In the genomic region with DNA sequence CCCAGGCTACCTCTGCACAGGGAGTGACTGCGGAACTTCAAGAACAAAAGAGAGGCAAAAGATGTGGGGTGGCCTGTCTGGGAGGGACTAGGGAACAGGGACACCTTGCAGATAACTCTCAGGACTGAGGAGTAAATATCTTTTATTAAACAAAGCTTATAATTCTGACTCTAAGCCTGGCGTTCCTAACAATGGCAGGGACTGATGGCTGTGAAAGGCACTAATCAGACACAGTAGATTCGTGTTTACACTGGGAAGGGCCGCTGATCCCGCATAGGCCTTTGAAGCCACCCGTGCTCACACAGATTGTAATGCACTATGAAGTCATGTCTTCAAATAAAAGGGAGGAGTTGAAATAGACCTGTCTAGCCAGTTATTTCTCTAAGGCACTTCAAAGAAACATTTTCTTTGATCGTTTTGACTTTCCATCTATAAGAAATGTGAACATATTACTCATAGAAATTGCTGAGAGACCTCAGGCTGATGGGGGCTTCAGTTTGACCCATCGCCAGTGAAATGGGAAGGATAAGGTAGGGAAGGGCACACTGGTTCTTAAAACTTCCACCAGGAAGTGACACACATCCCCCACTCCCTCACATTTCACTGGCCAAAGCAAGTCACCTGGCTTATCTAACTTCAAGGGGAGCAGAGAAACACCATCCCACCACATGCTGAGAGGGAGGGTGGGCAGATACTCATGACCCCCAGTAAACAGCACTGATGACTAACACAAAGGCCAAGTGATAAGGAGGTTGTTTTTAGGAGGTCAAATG, we compare ENCODE assay signal across 1 cellular context.
TF ChIP-seq lines count a peak whose summit lies in the region.

No MANE protein-coding gene starts in this region.

TF ChIP-seq in K562, 482 proteins besides CTCF, POLR2A, EP300 and RAD21 (continued from another document and continues in another):
- TF ChIP-seq, protein P1, sequence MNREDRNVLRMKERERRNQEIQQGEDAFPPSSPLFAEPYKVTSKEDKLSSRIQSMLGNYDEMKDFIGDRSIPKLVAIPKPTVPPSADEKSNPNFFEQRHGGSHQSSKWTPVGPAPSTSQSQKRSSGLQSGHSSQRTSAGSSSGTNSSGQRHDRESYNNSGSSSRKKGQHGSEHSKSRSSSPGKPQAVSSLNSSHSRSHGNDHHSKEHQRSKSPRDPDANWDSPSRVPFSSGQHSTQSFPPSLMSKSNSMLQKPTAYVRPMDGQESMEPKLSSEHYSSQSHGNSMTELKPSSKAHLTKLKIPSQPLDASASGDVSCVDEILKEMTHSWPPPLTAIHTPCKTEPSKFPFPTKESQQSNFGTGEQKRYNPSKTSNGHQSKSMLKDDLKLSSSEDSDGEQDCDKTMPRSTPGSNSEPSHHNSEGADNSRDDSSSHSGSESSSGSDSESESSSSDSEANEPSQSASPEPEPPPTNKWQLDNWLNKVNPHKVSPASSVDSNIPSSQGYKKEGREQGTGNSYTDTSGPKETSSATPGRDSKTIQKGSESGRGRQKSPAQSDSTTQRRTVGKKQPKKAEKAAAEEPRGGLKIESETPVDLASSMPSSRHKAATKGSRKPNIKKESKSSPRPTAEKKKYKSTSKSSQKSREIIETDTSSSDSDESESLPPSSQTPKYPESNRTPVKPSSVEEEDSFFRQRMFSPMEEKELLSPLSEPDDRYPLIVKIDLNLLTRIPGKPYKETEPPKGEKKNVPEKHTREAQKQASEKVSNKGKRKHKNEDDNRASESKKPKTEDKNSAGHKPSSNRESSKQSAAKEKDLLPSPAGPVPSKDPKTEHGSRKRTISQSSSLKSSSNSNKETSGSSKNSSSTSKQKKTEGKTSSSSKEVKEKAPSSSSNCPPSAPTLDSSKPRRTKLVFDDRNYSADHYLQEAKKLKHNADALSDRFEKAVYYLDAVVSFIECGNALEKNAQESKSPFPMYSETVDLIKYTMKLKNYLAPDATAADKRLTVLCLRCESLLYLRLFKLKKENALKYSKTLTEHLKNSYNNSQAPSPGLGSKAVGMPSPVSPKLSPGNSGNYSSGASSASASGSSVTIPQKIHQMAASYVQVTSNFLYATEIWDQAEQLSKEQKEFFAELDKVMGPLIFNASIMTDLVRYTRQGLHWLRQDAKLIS (CRISPR knock-in tag; IDR thresholded peaks at IDR 0.05) = no peak
- TF ChIP-seq CEBPG (CRISPR knock-in tag; IDR thresholded peaks at IDR 0.05) (no peak), CEBPG (tag; conservative IDR thresholded peaks at IDR 0.05 in 1 of 2, IDR thresholded peaks at IDR 0.05 in 1 of 2) (no peak), STAG1 (CRISPR knock-in tag; IDR thresholded peaks at IDR 0.05; ENCODE audit: borderline replicate concordance) (no peak), ZNF239 (CRISPR knock-in tag; IDR thresholded peaks at IDR 0.05) (no peak), PRMT5 (CRISPR knock-in tag; IDR thresholded peaks at IDR 0.05) (no peak), GABPA (tag; conservative IDR thresholded peaks at IDR 0.05; ENCODE audit: low read depth) (no peak), KLF1 (tag; IDR thresholded peaks at IDR 0.05) (no peak), CHD4 (IDR thresholded peaks at IDR 0.05; ENCODE audit: insufficient read depth, insufficient replicate concordance, low read depth, low read length, poor library complexity, severe bottlenecking) (no peak), HSF4 (CRISPR knock-in tag; IDR thresholded peaks at IDR 0.05; ENCODE audit: borderline replicate concordance) (peak; percentile 56; the same call in 1 of the 2 replicates), MTA1 (IDR thresholded peaks at IDR 0.05; ENCODE audit: borderline replicate concordance) (no peak), BHLHE40 (IDR thresholded peaks at IDR 0.05; ENCODE audit: low read length) (0 out of 2 replicates have a peak, but pooled peaks have one; percentile 48), FOXM1 (IDR thresholded peaks at IDR 0.05; ENCODE audit: low read depth) (peak; percentile 8; the same call in 1 of the 2 replicates), FOXM1 (CRISPR knock-in tag; IDR thresholded peaks at IDR 0.05; ENCODE audit: low read depth) (no peak), NRF1 (conservative IDR thresholded peaks at IDR 0.05 in 1 of 2, IDR thresholded peaks at IDR 0.05 in 1 of 2) (no peak), HNRNPK (IDR thresholded peaks at IDR 0.05; ENCODE audit: low read depth, low read length, poor library complexity, severe bottlenecking) (no peak), HNRNPL (IDR thresholded peaks at IDR 0.05; ENCODE audit: low read depth, low read length) (no peak), IFI16 (CRISPR knock-in tag; IDR thresholded peaks at IDR 0.05) (no peak), CCAR2 (IDR thresholded peaks at IDR 0.05; ENCODE audit: low read depth, low read length) (no peak), RBM17 (IDR thresholded peaks at IDR 0.05; ENCODE audit: borderline replicate concordance, low read depth, low read length) (no peak), U2AF2 (optimal IDR thresholded peaks at IDR 0.05; ENCODE audit: low read depth, low read length) (no peak), MECOM (CRISPR knock-in tag; IDR thresholded peaks at IDR 0.05) (no peak), RNF2 (IDR thresholded peaks at IDR 0.05) (no peak), MYC (IDR thresholded peaks at IDR 0.05; ENCODE audit: low read depth, low read length) (no peak), MYC (CRISPR knock-in tag; IDR thresholded peaks at IDR 0.05; ENCODE audit: borderline replicate concordance, low read depth) (no peak), ZNF785 (CRISPR knock-in tag; IDR thresholded peaks at IDR 0.05) (no peak), CHCHD3 (CRISPR knock-in tag; IDR thresholded peaks at IDR 0.05) (no peak), IRF2 (CRISPR knock-in tag; IDR thresholded peaks at IDR 0.05) (no peak), THRAP3 (IDR thresholded peaks at IDR 0.05; ENCODE audit: borderline replicate concordance) (no peak), POLR3G (IDR thresholded peaks at IDR 0.05; ENCODE audit: extremely low read depth, insufficient read length, insufficient replicate concordance) (no peak), MTF1 (CRISPR knock-in tag; IDR thresholded peaks at IDR 0.05; ENCODE audit: borderline replicate concordance) (no peak), ZNF121 (CRISPR knock-in tag; conservative IDR thresholded peaks at IDR 0.05) (no peak), TEAD1 (CRISPR knock-in tag; IDR thresholded peaks at IDR 0.05) (no peak)
- TF ChIP-seq, protein P2, sequence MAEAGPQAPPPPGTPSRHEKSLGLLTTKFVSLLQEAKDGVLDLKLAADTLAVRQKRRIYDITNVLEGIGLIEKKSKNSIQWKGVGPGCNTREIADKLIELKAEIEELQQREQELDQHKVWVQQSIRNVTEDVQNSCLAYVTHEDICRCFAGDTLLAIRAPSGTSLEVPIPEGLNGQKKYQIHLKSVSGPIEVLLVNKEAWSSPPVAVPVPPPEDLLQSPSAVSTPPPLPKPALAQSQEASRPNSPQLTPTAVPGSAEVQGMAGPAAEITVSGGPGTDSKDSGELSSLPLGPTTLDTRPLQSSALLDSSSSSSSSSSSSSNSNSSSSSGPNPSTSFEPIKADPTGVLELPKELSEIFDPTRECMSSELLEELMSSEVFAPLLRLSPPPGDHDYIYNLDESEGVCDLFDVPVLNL (CRISPR knock-in tag; IDR thresholded peaks at IDR 0.05; ENCODE audit: low read depth) = no peak
- TF ChIP-seq, protein P3, sequence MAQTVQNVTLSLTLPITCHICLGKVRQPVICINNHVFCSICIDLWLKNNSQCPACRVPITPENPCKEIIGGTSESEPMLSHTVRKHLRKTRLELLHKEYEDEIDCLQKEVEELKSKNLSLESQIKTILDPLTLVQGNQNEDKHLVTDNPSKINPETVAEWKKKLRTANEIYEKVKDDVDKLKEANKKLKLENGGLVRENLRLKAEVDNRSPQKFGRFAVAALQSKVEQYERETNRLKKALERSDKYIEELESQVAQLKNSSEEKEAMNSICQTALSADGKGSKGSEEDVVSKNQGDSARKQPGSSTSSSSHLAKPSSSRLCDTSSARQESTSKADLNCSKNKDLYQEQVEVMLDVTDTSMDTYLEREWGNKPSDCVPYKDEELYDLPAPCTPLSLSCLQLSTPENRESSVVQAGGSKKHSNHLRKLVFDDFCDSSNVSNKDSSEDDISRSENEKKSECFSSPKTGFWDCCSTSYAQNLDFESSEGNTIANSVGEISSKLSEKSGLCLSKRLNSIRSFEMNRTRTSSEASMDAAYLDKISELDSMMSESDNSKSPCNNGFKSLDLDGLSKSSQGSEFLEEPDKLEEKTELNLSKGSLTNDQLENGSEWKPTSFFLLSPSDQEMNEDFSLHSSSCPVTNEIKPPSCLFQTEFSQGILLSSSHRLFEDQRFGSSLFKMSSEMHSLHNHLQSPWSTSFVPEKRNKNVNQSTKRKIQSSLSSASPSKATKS (CRISPR knock-in tag; IDR thresholded peaks at IDR 0.05) = no peak
- TF ChIP-seq, protein P4, sequence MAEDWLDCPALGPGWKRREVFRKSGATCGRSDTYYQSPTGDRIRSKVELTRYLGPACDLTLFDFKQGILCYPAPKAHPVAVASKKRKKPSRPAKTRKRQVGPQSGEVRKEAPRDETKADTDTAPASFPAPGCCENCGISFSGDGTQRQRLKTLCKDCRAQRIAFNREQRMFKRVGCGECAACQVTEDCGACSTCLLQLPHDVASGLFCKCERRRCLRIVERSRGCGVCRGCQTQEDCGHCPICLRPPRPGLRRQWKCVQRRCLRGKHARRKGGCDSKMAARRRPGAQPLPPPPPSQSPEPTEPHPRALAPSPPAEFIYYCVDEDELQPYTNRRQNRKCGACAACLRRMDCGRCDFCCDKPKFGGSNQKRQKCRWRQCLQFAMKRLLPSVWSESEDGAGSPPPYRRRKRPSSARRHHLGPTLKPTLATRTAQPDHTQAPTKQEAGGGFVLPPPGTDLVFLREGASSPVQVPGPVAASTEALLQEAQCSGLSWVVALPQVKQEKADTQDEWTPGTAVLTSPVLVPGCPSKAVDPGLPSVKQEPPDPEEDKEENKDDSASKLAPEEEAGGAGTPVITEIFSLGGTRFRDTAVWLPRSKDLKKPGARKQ (CRISPR knock-in tag; IDR thresholded peaks at IDR 0.05) = no peak
- TF ChIP-seq, protein P5, sequence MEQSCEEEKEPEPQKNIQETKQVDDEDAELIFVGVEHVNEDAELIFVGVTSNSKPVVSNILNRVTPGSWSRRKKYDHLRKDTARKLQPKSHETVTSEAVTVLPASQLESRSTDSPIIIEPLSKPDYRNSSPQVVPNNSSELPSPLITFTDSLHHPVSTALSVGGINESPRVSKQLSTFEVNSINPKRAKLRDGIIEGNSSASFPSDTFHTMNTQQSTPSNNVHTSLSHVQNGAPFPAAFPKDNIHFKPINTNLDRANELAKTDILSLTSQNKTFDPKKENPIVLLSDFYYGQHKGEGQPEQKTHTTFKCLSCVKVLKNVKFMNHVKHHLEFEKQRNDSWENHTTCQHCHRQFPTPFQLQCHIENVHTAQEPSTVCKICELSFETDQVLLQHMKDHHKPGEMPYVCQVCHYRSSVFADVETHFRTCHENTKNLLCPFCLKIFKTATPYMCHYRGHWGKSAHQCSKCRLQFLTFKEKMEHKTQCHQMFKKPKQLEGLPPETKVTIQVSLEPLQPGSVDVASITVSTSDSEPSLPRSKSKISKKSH (CRISPR knock-in tag; IDR thresholded peaks at IDR 0.05) = no peak
- TF ChIP-seq, protein P6, sequence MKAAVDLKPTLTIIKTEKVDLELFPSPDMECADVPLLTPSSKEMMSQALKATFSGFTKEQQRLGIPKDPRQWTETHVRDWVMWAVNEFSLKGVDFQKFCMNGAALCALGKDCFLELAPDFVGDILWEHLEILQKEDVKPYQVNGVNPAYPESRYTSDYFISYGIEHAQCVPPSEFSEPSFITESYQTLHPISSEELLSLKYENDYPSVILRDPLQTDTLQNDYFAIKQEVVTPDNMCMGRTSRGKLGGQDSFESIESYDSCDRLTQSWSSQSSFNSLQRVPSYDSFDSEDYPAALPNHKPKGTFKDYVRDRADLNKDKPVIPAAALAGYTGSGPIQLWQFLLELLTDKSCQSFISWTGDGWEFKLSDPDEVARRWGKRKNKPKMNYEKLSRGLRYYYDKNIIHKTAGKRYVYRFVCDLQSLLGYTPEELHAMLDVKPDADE (conservative IDR thresholded peaks at IDR 0.05; ENCODE audit: control insufficient read depth, low read depth, low read length) = no peak
- TF ChIP-seq, protein P7, sequence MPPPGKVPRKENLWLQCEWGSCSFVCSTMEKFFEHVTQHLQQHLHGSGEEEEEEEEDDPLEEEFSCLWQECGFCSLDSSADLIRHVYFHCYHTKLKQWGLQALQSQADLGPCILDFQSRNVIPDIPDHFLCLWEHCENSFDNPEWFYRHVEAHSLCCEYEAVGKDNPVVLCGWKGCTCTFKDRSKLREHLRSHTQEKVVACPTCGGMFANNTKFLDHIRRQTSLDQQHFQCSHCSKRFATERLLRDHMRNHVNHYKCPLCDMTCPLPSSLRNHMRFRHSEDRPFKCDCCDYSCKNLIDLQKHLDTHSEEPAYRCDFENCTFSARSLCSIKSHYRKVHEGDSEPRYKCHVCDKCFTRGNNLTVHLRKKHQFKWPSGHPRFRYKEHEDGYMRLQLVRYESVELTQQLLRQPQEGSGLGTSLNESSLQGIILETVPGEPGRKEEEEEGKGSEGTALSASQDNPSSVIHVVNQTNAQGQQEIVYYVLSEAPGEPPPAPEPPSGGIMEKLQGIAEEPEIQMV (tag; conservative IDR thresholded peaks at IDR 0.05; ENCODE audit: low read depth) = no peak
- TF ChIP-seq, protein P8, sequence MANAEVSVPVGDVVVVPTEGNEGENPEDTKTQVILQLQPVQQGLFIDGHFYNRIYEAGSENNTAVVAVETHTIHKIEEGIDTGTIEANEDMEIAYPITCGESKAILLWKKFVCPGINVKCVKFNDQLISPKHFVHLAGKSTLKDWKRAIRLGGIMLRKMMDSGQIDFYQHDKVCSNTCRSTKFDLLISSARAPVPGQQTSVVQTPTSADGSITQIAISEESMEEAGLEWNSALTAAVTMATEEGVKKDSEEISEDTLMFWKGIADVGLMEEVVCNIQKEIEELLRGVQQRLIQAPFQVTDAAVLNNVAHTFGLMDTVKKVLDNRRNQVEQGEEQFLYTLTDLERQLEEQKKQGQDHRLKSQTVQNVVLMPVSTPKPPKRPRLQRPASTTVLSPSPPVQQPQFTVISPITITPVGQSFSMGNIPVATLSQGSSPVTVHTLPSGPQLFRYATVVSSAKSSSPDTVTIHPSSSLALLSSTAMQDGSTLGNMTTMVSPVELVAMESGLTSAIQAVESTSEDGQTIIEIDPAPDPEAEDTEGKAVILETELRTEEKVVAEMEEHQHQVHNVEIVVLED (CRISPR knock-in tag; IDR thresholded peaks at IDR 0.05) = no peak
- TF ChIP-seq, protein P9, sequence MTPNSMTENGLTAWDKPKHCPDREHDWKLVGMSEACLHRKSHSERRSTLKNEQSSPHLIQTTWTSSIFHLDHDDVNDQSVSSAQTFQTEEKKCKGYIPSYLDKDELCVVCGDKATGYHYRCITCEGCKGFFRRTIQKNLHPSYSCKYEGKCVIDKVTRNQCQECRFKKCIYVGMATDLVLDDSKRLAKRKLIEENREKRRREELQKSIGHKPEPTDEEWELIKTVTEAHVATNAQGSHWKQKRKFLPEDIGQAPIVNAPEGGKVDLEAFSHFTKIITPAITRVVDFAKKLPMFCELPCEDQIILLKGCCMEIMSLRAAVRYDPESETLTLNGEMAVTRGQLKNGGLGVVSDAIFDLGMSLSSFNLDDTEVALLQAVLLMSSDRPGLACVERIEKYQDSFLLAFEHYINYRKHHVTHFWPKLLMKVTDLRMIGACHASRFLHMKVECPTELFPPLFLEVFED (CRISPR knock-in tag; conservative IDR thresholded peaks at IDR 0.05) = no peak
